8 cellular contexts compared by ENCODE assay signal in genomic region chr7:101165075-101165957, GRCh38. TPM values are rescaled to one million over a fixed set of nuclear protein-coding genes. Genes with fewer than 3 reads are reported as not detected.
DNase-seq lines count a peak whose midpoint lies in the region; ATAC-seq and TF ChIP-seq lines count a peak whose summit lies in the region.

TSS of gene VGF (minus strand) at chr7:101165569. CDS start at chr7:101164843, 726 bp downstream.

- CTCF ChIA-PET in T-cell (lab: Charles Lee): interaction anchor here (0.9 to 1.9 kb wide), 3 partner anchors 9 to 21 kb away, joined by 3 to 6 read pairs (median 3); no protein-coding TSS in a partner anchor

- TF ChIP-seq CTCF in heart right ventricle (IDR thresholded peaks at IDR 0.05) (no peak), psoas muscle (IDR thresholded peaks at IDR 0.05) (no peak)

- POLR2A ChIA-PET in T-cell (lab: Charles Lee): interaction anchor here in 1 of 2 donors (0.6 to 0.7 kb wide), 2 partner anchors 53 to 1017 kb away, joined by 3 read pairs; partner anchors contain the start of gene ZNHIT1

- intact Hi-C loops in heart right ventricle (cut with DNase I): no loop called here
- intact Hi-C loops in psoas muscle (cut with DNase I): no loop called here

- peak; percentile 66 for ATAC-seq in HG02763 (IDR thresholded peaks at IDR 0.05; ENCODE audit: unreplicated experiment)
- peak; percentile 76 to 87 (median 78) for ATAC-seq in T-cell (replicated peaks in 1 of 4)
- ATAC-seq in activated naive CD8-positive, alpha-beta T cell treated with anti-CD3 and anti-CD28 coated beads, Interleukin-2, amount 50 U/mL, for 24 hours: peak; percentile 73
- ATAC-seq in heart right ventricle: peak; percentile 92 to 96 (median 94)
- peak; percentile 89 to 97 (median 94) for ATAC-seq in psoas muscle

- peaks cover 7% of the 10 kb centered on the region for H3K36me3 Mint-ChIP-seq in T-cell
- peaks cover 2% of the 10 kb centered on the region for H3K36me3 Mint-ChIP-seq in activated naive CD8-positive, alpha-beta T cell treated with anti-CD3 and anti-CD28 coated beads, Interleukin-2, amount 50 U/mL, for 24 hours (ENCODE audit: low read depth)

- H3K4me3 ChIP-seq in heart right ventricle: peak within 1 kb of the TSS in 5 of 10 donors; percentile 23 to 53 (median 31)
- H3K4me3 ChIP-seq in psoas muscle: peak within 1 kb of the TSS; percentile 33

- H3K9me3 ChIP-seq in heart right ventricle: no peaks in the 10 kb centered on the region
- no peaks in the 10 kb centered on the region for H3K9me3 ChIP-seq in psoas muscle

- H3K27me3 ChIP-seq in heart right ventricle (peaks cover 35 to 97% (median 92%) of the 10 kb centered on the region in 7 donors), psoas muscle (ENCODE audit: insufficient read depth in 3 of 3, low read length in 2 of 3) (peaks cover 0 to 86% (median 45%) of the 10 kb centered on the region in 3 donors)

- H3K27ac ChIP-seq in heart right ventricle (no peak within 1 kb of the TSS), psoas muscle (no peak within 1 kb of the TSS)

- H3K4me1 ChIP-seq in heart right ventricle (peaks cover 13 to 56% (median 40%) of the 10 kb centered on the region in 9 donors), psoas muscle (peaks cover 4% of the 10 kb centered on the region)

- peak; percentile 98 for DNase-seq in GM03348 (ENCODE audit: low spot score)
- DNase-seq in NCI-H146 treated with DMSO at 0.1 percent for 48 hours (lab: John Stamatoyannopoulos, UW; ENCODE audit: unreplicated experiment): peak; percentile 80
- DNase-seq in T-cell: peak; percentile 82 to 96 (median 91)
- DNase-seq in activated naive CD8-positive, alpha-beta T cell treated with anti-CD3 and anti-CD28 coated beads, Interleukin-2, amount 50 U/mL, for 24 hours: peak; percentile 94
- peak; percentile 91 to 93 for DNase-seq in heart right ventricle
- peak; percentile 91 to 95 for DNase-seq in psoas muscle
- peak; percentile 93 for DNase-seq in ureter (ENCODE audit: low spot score)

- H3K36me3 ChIP-seq in heart right ventricle (peaks cover 0 to 10% (median 0%) of the 10 kb centered on the region in 9 donors), psoas muscle (ENCODE audit: insufficient read depth in 1 of 2, low read depth in 1 of 2) (peaks cover 0 to 6% of the 10 kb centered on the region in 2 donors)

- 2 to 3% methylated on average over 74 of the region's 74 CpGs for WGBS in heart right ventricle, 2 donors
- WGBS in psoas muscle, 3 donors: 1 to 2% (median 1%) methylated on average over 65 to 74 of the region's 74 CpGs

- peak within 1 kb of the TSS; percentile 64 to 86 (median 65) for H3K4me3 Mint-ChIP-seq in T-cell
- H3K4me3 Mint-ChIP-seq in activated naive CD8-positive, alpha-beta T cell treated with anti-CD3 and anti-CD28 coated beads, Interleukin-2, amount 50 U/mL, for 24 hours: peak within 1 kb of the TSS; percentile 75

- H3K4me1 Mint-ChIP-seq in T-cell: peaks cover 47 to 61% (median 49%) of the 10 kb centered on the region in 3 donors
- peaks cover 57% of the 10 kb centered on the region for H3K4me1 Mint-ChIP-seq in activated naive CD8-positive, alpha-beta T cell treated with anti-CD3 and anti-CD28 coated beads, Interleukin-2, amount 50 U/mL, for 24 hours

- peak within 1 kb of the TSS in 1 of 2 donors; percentile 82 for H3K27ac Mint-ChIP-seq in T-cell
- H3K27ac Mint-ChIP-seq in activated naive CD8-positive, alpha-beta T cell treated with anti-CD3 and anti-CD28 coated beads, Interleukin-2, amount 50 U/mL, for 24 hours: peak within 1 kb of the TSS; percentile 80

- peaks cover 45 to 67% of the 10 kb centered on the region in 2 donors for H3K27me3 Mint-ChIP-seq in T-cell
- H3K27me3 Mint-ChIP-seq in activated naive CD8-positive, alpha-beta T cell treated with anti-CD3 and anti-CD28 coated beads, Interleukin-2, amount 50 U/mL, for 24 hours: peaks cover 62% of the 10 kb centered on the region

- H3K9me3 Mint-ChIP-seq in T-cell: no peaks in the 10 kb centered on the region
- no peaks in the 10 kb centered on the region for H3K9me3 Mint-ChIP-seq in activated naive CD8-positive, alpha-beta T cell treated with anti-CD3 and anti-CD28 coated beads, Interleukin-2, amount 50 U/mL, for 24 hours

RNA-seq across cellular contexts. Expression of gene VGF, which starts in this region (rescaled TPM):
- total RNA-seq in T-cell: not detected
- not detected for total RNA-seq in heart right ventricle
- under 1 TPM in 1 of 2 donors, not detected in 1; 0.17 TPM for polyA plus RNA-seq in heart right ventricle
- total RNA-seq in psoas muscle: under 1 TPM in 1 of 4 donors, not detected in 3; 0.10 TPM
- polyA plus RNA-seq in psoas muscle: 1 to 10 TPM in 1 of 3 donors, under 1 TPM in 1, not detected in 1; 0.03 to 4.3 TPM
- not detected for total RNA-seq in ureter

Comparison
In these comparisons a context has a peak if more than half of its experiments do, and no peak if none do; other contexts are left out.
1. Peak in DNase-seq and ATAC-seq in T-cell; RNA of the gene not detected or under 1 TPM.
2. Peak in DNase-seq and ATAC-seq in heart right ventricle; RNA of the gene not detected or under 1 TPM.
3. Peak in DNase-seq in ureter; RNA of the gene not detected or under 1 TPM.